ENCODE assay signal across 12 cellular contexts in the genomic region with DNA sequence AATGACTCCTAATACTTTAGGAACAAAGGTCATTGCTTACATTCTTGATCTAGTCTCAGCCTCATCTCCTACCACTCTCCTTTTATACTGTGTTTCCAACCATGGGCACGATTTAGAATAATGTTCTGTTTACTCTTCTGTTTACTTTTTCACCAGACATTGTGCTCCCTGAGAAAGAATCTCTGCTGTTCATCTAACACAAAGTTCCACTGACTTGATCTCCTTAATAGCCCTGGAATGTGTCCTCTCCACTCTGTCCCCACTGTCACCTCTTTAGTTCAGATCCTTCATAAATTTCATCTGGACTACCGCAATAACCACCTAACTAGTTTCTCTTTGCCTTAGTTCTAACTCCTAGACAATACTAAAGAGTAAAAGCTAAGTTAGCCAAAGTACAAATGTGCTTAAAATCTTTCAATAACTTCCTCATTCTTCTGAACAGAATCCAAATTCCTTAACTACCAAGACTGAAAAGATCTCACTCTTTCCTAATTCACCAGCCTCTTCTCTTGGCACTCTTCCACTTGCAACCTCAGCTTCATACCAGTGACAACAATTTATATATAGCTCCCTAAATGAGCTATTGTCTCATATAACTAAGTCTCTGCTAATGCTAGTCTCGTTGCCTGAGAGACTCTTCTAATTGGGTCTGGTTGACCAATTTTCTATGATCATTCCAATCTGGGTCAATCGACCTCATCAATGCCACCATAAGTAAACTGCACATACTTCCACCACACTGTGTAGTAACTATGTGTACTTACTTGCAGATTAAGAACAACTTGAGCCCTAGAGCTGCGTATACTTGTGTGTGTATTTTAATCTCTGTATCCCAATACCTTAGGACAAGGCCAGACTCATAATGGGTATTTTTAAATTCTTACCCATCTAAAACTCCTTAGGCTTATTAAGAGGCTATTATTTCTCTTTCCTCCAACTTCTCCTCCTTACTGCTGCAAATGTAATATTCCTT.
DNase-seq lines count a peak whose midpoint lies in the region; ATAC-seq and TF ChIP-seq lines count a peak whose summit lies in the region.
"Had no signal": no experiment of that assay in that cellular context is flagged by ENCODE, and none has a peak within 500 bp of the region (broad histone marks: within the 10 kb centered on the region; RNA-seq: fewer than 3 reads in every experiment).

No MANE protein-coding gene starts in this region.

- 60% methylated on average over 5 of the region's 5 CpGs for WGBS in suprapubic skin

- H3K4me1 ChIP-seq in suprapubic skin = peaks cover 8% of the 10 kb centered on the region
- H3K4me1 ChIP-seq: prostate gland had no signal

- no peak for TF ChIP-seq POLR2A in suprapubic skin (IDR thresholded peaks at IDR 0.05)

- H3K36me3 ChIP-seq in suprapubic skin = peaks cover 2% of the 10 kb centered on the region
- H3K36me3 ChIP-seq: prostate gland had no signal

- POLR2A ChIA-PET in AG04450 (lab: Yijun Ruan, JAX) = no interaction called here
- POLR2A ChIA-PET in activated CD8-positive, alpha-beta T cell treated with anti-CD3 and anti-CD28 coated beads, Interleukin-2, amount 10 ng/mL, durations not matched to agents 7 days and 5 days (lab: Charles Lee) = interaction anchor here (0.6 kb wide), 1 partner anchor 131 kb away, joined by 4 read pairs; no protein-coding TSS in a partner anchor

- peaks cover 8% of the 10 kb centered on the region for H3K36me3 Mint-ChIP-seq in type B pancreatic cell
- peaks cover under 1% of the 10 kb centered on the region for H3K36me3 Mint-ChIP-seq in activated CD8-positive, alpha-beta T cell treated with anti-CD3 and anti-CD28 coated beads, Interleukin-2, amount 10 ng/mL, durations not matched to agents 7 days and 5 days (ENCODE audit: low read depth)

- H3K4me1 Mint-ChIP-seq in type B pancreatic cell (ENCODE audit: unreplicated experiment) = no peaks in the 10 kb centered on the region
- no peaks in the 10 kb centered on the region for H3K4me1 Mint-ChIP-seq in activated CD8-positive, alpha-beta T cell treated with anti-CD3 and anti-CD28 coated beads, Interleukin-2, amount 10 ng/mL, durations not matched to agents 7 days and 5 days (ENCODE audit: low read depth)
- H3K4me1 Mint-ChIP-seq: activated B cell treated with CpG ODN at 0.5 μM for 24 hours had no signal

- H3K27me3 Mint-ChIP-seq in type B pancreatic cell = no peaks in the 10 kb centered on the region
- no peaks in the 10 kb centered on the region for H3K27me3 Mint-ChIP-seq in activated CD8-positive, alpha-beta T cell treated with anti-CD3 and anti-CD28 coated beads, Interleukin-2, amount 10 ng/mL, durations not matched to agents 7 days and 5 days (ENCODE audit: low read depth)
- H3K27me3 Mint-ChIP-seq: activated B cell treated with CpG ODN at 0.5 μM for 24 hours had no signal

- H3K4me3 Mint-ChIP-seq in type B pancreatic cell = no peak overlapping the region
- H3K4me3 Mint-ChIP-seq in activated CD8-positive, alpha-beta T cell treated with anti-CD3 and anti-CD28 coated beads, Interleukin-2, amount 10 ng/mL, durations not matched to agents 7 days and 5 days = no peak overlapping the region
- H3K4me3 Mint-ChIP-seq: activated B cell treated with CpG ODN at 0.5 μM for 24 hours had no signal

- H3K27ac ChIP-seq in AG04450 (ENCODE audit: low read depth, low read length) (no peak overlapping the region), suprapubic skin (no peak overlapping the region)
- H3K27ac ChIP-seq: prostate gland had no signal

- H3K9me3 ChIP-seq in AG04450 (ENCODE audit: control insufficient read depth, insufficient read depth, low read length) (no peaks in the 10 kb centered on the region), suprapubic skin (no peaks in the 10 kb centered on the region)
- H3K9me3 ChIP-seq: prostate gland had no signal

- CTCF ChIA-PET in AG04450 (lab: Charles Lee) = interaction anchor here (0.6 kb wide), 1 partner anchor 88 kb away, joined by 3 read pairs; no protein-coding TSS in a partner anchor
- CTCF ChIA-PET in activated CD8-positive, alpha-beta T cell treated with anti-CD3 and anti-CD28 coated beads, Interleukin-2, amount 10 ng/mL, durations not matched to agents 7 days and 5 days (lab: Charles Lee) = interaction anchor here (1.3 kb wide), 1 partner anchor 20 kb away, joined by 5 read pairs; no protein-coding TSS in a partner anchor

- H3K27ac Mint-ChIP-seq in type B pancreatic cell = no peak overlapping the region
- H3K27ac Mint-ChIP-seq in activated CD8-positive, alpha-beta T cell treated with anti-CD3 and anti-CD28 coated beads, Interleukin-2, amount 10 ng/mL, durations not matched to agents 7 days and 5 days = no peak overlapping the region
- H3K27ac Mint-ChIP-seq: activated B cell treated with CpG ODN at 0.5 μM for 24 hours had no signal

- H3K27me3 ChIP-seq in AG04450 (ENCODE audit: control insufficient read depth, insufficient read depth, low read length) = no peaks in the 10 kb centered on the region
- H3K27me3 ChIP-seq in suprapubic skin = no peaks in the 10 kb centered on the region

- no peaks in the 10 kb centered on the region for H3K9me3 Mint-ChIP-seq in type B pancreatic cell
- H3K9me3 Mint-ChIP-seq in activated CD8-positive, alpha-beta T cell treated with anti-CD3 and anti-CD28 coated beads, Interleukin-2, amount 10 ng/mL, durations not matched to agents 7 days and 5 days (ENCODE audit: insufficient read depth) = no peaks in the 10 kb centered on the region
- H3K9me3 Mint-ChIP-seq: activated B cell treated with CpG ODN at 0.5 μM for 24 hours had no signal

- no peak for ATAC-seq in activated CD8-positive, alpha-beta T cell treated with anti-CD3 and anti-CD28 coated beads, Interleukin-2, amount 10 ng/mL, durations not matched to agents 7 days and 5 days

- TF ChIP-seq CTCF in AG04450 (IDR thresholded peaks at IDR 0.05; ENCODE audit: low read depth, low read length) (no peak), choroid plexus epithelial cell (conservative IDR thresholded peaks at IDR 0.05; ENCODE audit: low read depth, low read length) (no peak), type B pancreatic cell (conservative IDR thresholded peaks at IDR 0.05) (no peak), suprapubic skin (IDR thresholded peaks at IDR 0.05) (no peak)

- no peak overlapping the region for H3K4me3 ChIP-seq in AG04450 (ENCODE audit: low read depth, low read length)
- no peak overlapping the region for H3K4me3 ChIP-seq in choroid plexus epithelial cell (ENCODE audit: low read depth, low read length)
- H3K4me3 ChIP-seq in suprapubic skin = no peak overlapping the region
- H3K4me3 ChIP-seq: prostate gland had no signal

- DNase-seq in AG04450 (ENCODE audit: low read depth, low spot score) = peak; percentile 55
- DNase-seq in Kasumi-1 (lab: John Stamatoyannopoulos, UW) = peak; percentile 64 to 65
- peak; percentile 94 for DNase-seq in choroid plexus epithelial cell (ENCODE audit: low read depth)
- DNase-seq in kidney glomerular epithelial cell (lab: John Stamatoyannopoulos, UW) = peak; percentile 66
- DNase-seq in type B pancreatic cell (ENCODE audit: extremely low spot score, unreplicated experiment) = no peak
- DNase-seq in suprapubic skin (ENCODE audit: low spot score in 2 of 2) = no peak
- DNase-seq in activated CD8-positive, alpha-beta T cell treated with anti-CD3 and anti-CD28 coated beads, Interleukin-2, amount 10 ng/mL, durations not matched to agents 7 days and 5 days = no peak
- DNase-seq in NCI-H69 (lab: John Stamatoyannopoulos, UW) = no peak
- DNase-seq: activated B cell treated with CpG ODN at 0.5 μM for 24 hours; activated naive CD4-positive, alpha-beta T cell treated with anti-CD3 and anti-CD28 coated beads, Interleukin-2, amount 50 U/mL, for 16 hours; NCI-H1694 treated with DMSO at 0.1 percent for 48 hours had no signal

- TF ChIP-seq EP300 in suprapubic skin (IDR thresholded peaks at IDR 0.05) = no peak

Comparison
In these comparisons a context has a peak if more than half of its experiments do, and no peak if none do; other contexts are left out.
1. DNase-seq: peak in AG04450 (single experiment), Kasumi-1 (2 of 2), choroid plexus epithelial cell (single experiment) and kidney glomerular epithelial cell (single experiment); none in type B pancreatic cell (single experiment), suprapubic skin (0 of 2), activated CD8-positive, alpha-beta T cell treated with anti-CD3 and anti-CD28 coated beads, Interleukin-2, amount 10 ng/mL, durations not matched to agents 7 days and 5 days (single experiment) and NCI-H69 (single experiment).